In the genomic region with DNA sequence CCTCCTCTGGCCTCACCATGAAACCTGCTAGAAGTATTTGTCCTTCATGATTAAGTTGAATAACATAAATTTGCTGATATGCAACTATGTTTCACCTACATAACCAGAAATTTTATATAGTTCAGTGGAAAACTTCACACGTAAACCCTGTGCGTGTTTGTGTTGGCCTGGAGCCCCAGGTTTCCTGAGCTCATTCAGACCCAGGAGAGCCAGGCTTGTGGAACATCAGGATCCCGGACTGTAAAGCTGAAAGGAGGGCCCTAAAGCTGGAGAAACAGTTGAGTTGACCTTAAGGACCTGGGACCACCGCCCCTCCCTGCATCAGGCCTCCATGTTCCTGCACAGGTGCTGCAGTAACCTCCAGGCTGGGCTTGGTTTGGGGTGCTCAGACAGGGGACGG, we compare ENCODE assay signal across 12 cellular contexts. TPM values are rescaled to one million over a fixed set of nuclear protein-coding genes. Genes with fewer than 3 reads are reported as not detected.
DNase-seq lines count a peak whose midpoint lies in the region; ATAC-seq and TF ChIP-seq lines count a peak whose summit lies in the region.
"Had no signal": no experiment of that assay in that cellular context is flagged by ENCODE, and none has a peak within 500 bp of the region (broad histone marks: within the 10 kb centered on the region; RNA-seq: fewer than 3 reads in every experiment).

No MANE protein-coding gene starts in this region.

- H3K4me3 ChIP-seq in esophagus muscularis mucosa (no peak overlapping the region), BE2C (ENCODE audit: low read depth, low read length) (no peak overlapping the region)
- H3K4me3 ChIP-seq: MG63 had no signal

- ATAC-seq in sciatic nerve = peak; percentile 84

- peaks cover 0 to 35% (median 2%) of the 10 kb centered on the region in 4 donors for H3K27me3 ChIP-seq in esophagus muscularis mucosa
- no peaks in the 10 kb centered on the region for H3K27me3 ChIP-seq in BE2C

- TF ChIP-seq CTCF in C4-2B (conservative IDR thresholded peaks at IDR 0.05) (no peak), RWPE1 (conservative IDR thresholded peaks at IDR 0.05; ENCODE audit: low read depth) (no peak), esophagus muscularis mucosa (IDR thresholded peaks at IDR 0.05) (no peak), BE2C (IDR thresholded peaks at IDR 0.05; ENCODE audit: low read depth, low read length) (no peak)

- H3K36me3 ChIP-seq in esophagus muscularis mucosa = no peaks in the 10 kb centered on the region
- no peaks in the 10 kb centered on the region for H3K36me3 ChIP-seq in BE2C
- H3K36me3 ChIP-seq: MG63 had no signal

- no peak for TF ChIP-seq EP300 in esophagus muscularis mucosa (IDR thresholded peaks at IDR 0.05)

- intact Hi-C loops in esophagus muscularis mucosa (cut with DNase I) (loop anchor here (5.0 to 10.0 kb wide), 2 partner anchors 167 to 244 kb away; no protein-coding TSS in a partner anchor), sciatic nerve (cut with DNase I) (no loop called here)

- no peak for TF ChIP-seq POLR2A in esophagus muscularis mucosa (IDR thresholded peaks at IDR 0.05; ENCODE audit: low read depth)

- peak overlapping the region; percentile 9; the same call in 1 of the 2 replicates for H3K27ac ChIP-seq in C4-2B
- H3K27ac ChIP-seq in RWPE1 = peak overlapping the region; percentile 39
- H3K27ac ChIP-seq in esophagus muscularis mucosa (replicated peaks in 1 of 4) = peak overlapping the region; percentile 42 to 72 (median 49)

- H3K9me3 ChIP-seq in esophagus muscularis mucosa = no peaks in the 10 kb centered on the region
- H3K9me3 ChIP-seq in BE2C = no peaks in the 10 kb centered on the region
- H3K9me3 ChIP-seq: MG63 had no signal

- H3K4me1 ChIP-seq in esophagus muscularis mucosa (peaks cover 5 to 28% (median 19%) of the 10 kb centered on the region in 4 donors), BE2C (peaks cover 21% of the 10 kb centered on the region)

- DNase-seq in RWPE1 (ENCODE audit: low spot score) = no peak
- DNase-seq in esophagus muscularis mucosa (ENCODE audit: extremely low spot score) = no peak
- DNase-seq in sciatic nerve (ENCODE audit: low spot score) = peak; percentile 70
- no peak for DNase-seq in activated CD4-positive, alpha-beta T cell treated with anti-CD3 and anti-CD28 coated beads, Interleukin-2, amount 50 U/mL, for 48 hours
- DNase-seq in BE2C = no peak
- no peak for DNase-seq in medulla oblongata (ENCODE audit: extremely low spot score)
- DNase-seq: GOT3, MG63, SHP77 treated with DMSO at 0.1 percent for 48 hours had no signal

- WGBS in esophagus muscularis mucosa = 53% methylated on average over 4 of the region's 5 CpGs

- POLR2A ChIA-PET in RWPE1 (lab: Yijun Ruan, JAX; ENCODE audit: low non-redundant PET) = no interaction called here

- CTCF ChIA-PET in RWPE1 (lab: Yijun Ruan, JAX) = interaction anchor here (1.2 to 3.2 kb wide), 4 partner anchors 41 to 82 kb away, joined by 3 to 48 read pairs (median 6); a partner anchor contains a TSS

RNA-seq across cellular contexts. Expression of a gene that starts 3.1 kb away (rescaled TPM):
- not detected for total RNA-seq in esophagus muscularis mucosa
- not detected for total RNA-seq in sciatic nerve
- polyA plus RNA-seq in BE2C (2012; ENCODE audit: insufficient read depth, insufficient read length, low read depth) = not detected
- total RNA-seq: A673 had no signal
- polyA plus RNA-seq: CD14-positive monocyte had no signal

RNA-seq across cellular contexts. Expression of a gene that starts 26.2 kb away (rescaled TPM):
- total RNA-seq in esophagus muscularis mucosa (10 to 100 TPM in 1 of 4 donors, 1 to 10 TPM in 3; 6.6 to 10.2 (median 7.8) TPM), sciatic nerve (13.3 TPM)
- 27.4 TPM for polyA plus RNA-seq in BE2C (2012; ENCODE audit: insufficient read depth, insufficient read length, low read depth)

RNA-seq across cellular contexts. Expression of a gene that starts 48.2 kb away (rescaled TPM):
- total RNA-seq in esophagus muscularis mucosa = 10 to 100 TPM; 18.4 to 25.4 (median 21.9) TPM
- total RNA-seq in sciatic nerve = 20.3 TPM
- 11.9 TPM for polyA plus RNA-seq in BE2C (2012; ENCODE audit: insufficient read depth, insufficient read length, low read depth)
